Comparison of ENCODE assay signal across 8 cellular contexts in genomic region chr5:157464518-157465171, GRCh38. TPM values are rescaled to one million over a fixed set of nuclear protein-coding genes. Genes with fewer than 3 reads are reported as not detected.
DNase-seq lines count a peak whose midpoint lies in the region; ATAC-seq, FAIRE-seq and TF ChIP-seq lines count a peak whose summit lies in the region.
"Had no signal": no experiment of that assay in that cellular context is flagged by ENCODE, and none has a peak within 500 bp of the region (broad histone marks: within the 10 kb centered on the region; RNA-seq: fewer than 3 reads in every experiment).

No MANE protein-coding gene starts in this region.

- SMC1A ChIA-PET in GM12878 (lab: Charles Lee; ENCODE audit: uncharacterized antibody, unreplicated experiment) = interaction anchor here (0.6 to 2.9 kb wide), 14 partner anchors 9 to 363 kb away, joined by 3 to 18 read pairs (median 4); partner anchors contain the start of gene LSM11

- in situ Hi-C loops in GM12878 (cut with MboI) = no loop called here

- ATAC-seq in GM18907 (IDR thresholded peaks at IDR 0.05; ENCODE audit: unreplicated experiment) (peak; percentile 83), HG02885 (IDR thresholded peaks at IDR 0.05; ENCODE audit: poor library complexity, unreplicated experiment) (peak; percentile 92), GM12878 (peak; percentile 84)

- POLR2A ChIA-PET in RWPE1 (lab: Yijun Ruan, JAX; ENCODE audit: low non-redundant PET) = interaction anchor here (0.6 kb wide), 1 partner anchor 292 kb away, joined by 4 read pairs; no protein-coding TSS in a partner anchor
- POLR2A ChIA-PET in GM12878 (lab: Charles Lee) = interaction anchor here (1.0 kb wide), 1 partner anchor 13 kb away, joined by 4 read pairs; no protein-coding TSS in a partner anchor

- H3K4me1 ChIP-seq in GM12878 (ENCODE audit: control insufficient read depth, insufficient read depth, low read length) = peaks cover 23% of the 10 kb centered on the region
- peaks cover 37% of the 10 kb centered on the region for H3K4me1 ChIP-seq in muscle layer of colon (ENCODE audit: insufficient read depth, low read length)
- H3K4me1 ChIP-seq in tibial nerve = peaks cover 0 to 23% (median 10%) of the 10 kb centered on the region in 4 donors

- CTCF ChIA-PET in RWPE1 (lab: Yijun Ruan, JAX) = interaction anchor here (0.5 to 0.9 kb wide), 3 partner anchors 12 to 175 kb away, joined by 3 to 9 read pairs (median 3); no protein-coding TSS in a partner anchor
- CTCF ChIA-PET in GM12878 (lab: Yijun Ruan, JAX) = interaction anchor here (1.0 to 17.4 kb wide), 4 partner anchors 36 to 254 kb away, joined by 3 to 248 read pairs (median 6); no protein-coding TSS in a partner anchor

- H3K27me3 ChIP-seq in GM12878 (replicated peaks in 1 of 2; ENCODE audit: control insufficient read depth in 2 of 2, insufficient read depth in 2 of 2, low read length in 1 of 2) (no peaks in the 10 kb centered on the region; a peak in 2 of 4 replicates), muscle layer of colon (ENCODE audit: control insufficient read depth in 1 of 2, insufficient read depth in 2 of 2, low read length in 2 of 2) (no peaks in the 10 kb centered on the region), tibial nerve (peaks cover 0 to 20% of the 10 kb centered on the region in 2 donors)

- peak; percentile 98 for DNase-seq in RWPE1 (ENCODE audit: low spot score)
- peak; percentile 28 for DNase-seq in GM12878 (ENCODE audit: low read depth, low spot score)
- DNase-seq in tibial nerve (ENCODE audit: low spot score in 2 of 2) = peak; percentile 24 to 73
- DNase-seq in COLO668 (lab: John Stamatoyannopoulos, UW; ENCODE audit: unreplicated experiment) = no peak

- no peak for TF ChIP-seq CTCF in RWPE1 (conservative IDR thresholded peaks at IDR 0.05; ENCODE audit: low read depth)
- TF ChIP-seq CTCF in GM12878 (IDR thresholded peaks at IDR 0.05 in 2 of 3, conservative IDR thresholded peaks at IDR 0.05 in 1 of 3; ENCODE audit: control insufficient read depth in 2 of 3, extremely low read depth in 1 of 3, insufficient read depth in 1 of 3, low read depth in 3 of 3, low read length in 3 of 3) = no peak
- no peak for TF ChIP-seq CTCF in tibial nerve (IDR thresholded peaks at IDR 0.05)

- H3K27ac ChIP-seq in RWPE1 (peak overlapping the region; percentile 80), GM12878 (ENCODE audit: control insufficient read depth, insufficient read depth) (peak overlapping the region; percentile 78), muscle layer of colon (ENCODE audit: low read depth, low read length) (peak overlapping the region; percentile 35), tibial nerve (peak overlapping the region in 1 of 4 donors; percentile 20)
- H3K27ac ChIP-seq: cardiac muscle cell had no signal

- peak overlapping the region; percentile 68 for H3K4me2 ChIP-seq in GM12878 (ENCODE audit: control insufficient read depth, insufficient read depth)

- RAD21 ChIA-PET in GM12878 (lab: Charles Lee; ENCODE audit: unreplicated experiment) = interaction anchor here (1.2 to 2.3 kb wide), 3 partner anchors 15 to 54 kb away, joined by 5 to 10 read pairs (median 5); no protein-coding TSS in a partner anchor

- H3K36me3 ChIP-seq in GM12878 (ENCODE audit: control insufficient read depth in 2 of 2, insufficient read depth in 2 of 2, low read length in 1 of 2) (no peaks in the 10 kb centered on the region), muscle layer of colon (ENCODE audit: insufficient read depth, low read length) (peaks cover 8% of the 10 kb centered on the region), tibial nerve (no peaks in the 10 kb centered on the region)
- H3K36me3 ChIP-seq: cardiac muscle cell had no signal

- peak; percentile 73 for FAIRE-seq in GM12878 (lab: Jason Lieb, UNC)

- H3K9ac ChIP-seq in GM12878 (ENCODE audit: control insufficient read depth, insufficient read depth, low read length) (peak overlapping the region; percentile 41; the same call in 1 of the 2 replicates), muscle layer of colon (ENCODE audit: low read length) (no peak overlapping the region)

- BruUV-seq in GM12878 (replicated peaks; lab: Mats Ljungman, UMichigan) = no TSS peak

- H3K9me3 ChIP-seq in GM12878 (replicated peaks; ENCODE audit: control insufficient read depth, insufficient read depth, low read length) (no peaks in the 10 kb centered on the region), muscle layer of colon (ENCODE audit: low read length) (no peaks in the 10 kb centered on the region), tibial nerve (no peaks in the 10 kb centered on the region)

- TF ChIP-seq EP300 in GM12878 (IDR thresholded peaks at IDR 0.05; ENCODE audit: borderline replicate concordance in 1 of 2, control insufficient read depth in 1 of 2, low read depth in 2 of 2, low read length in 2 of 2) (no peak), tibial nerve (IDR thresholded peaks at IDR 0.05) (peak in 1 of 2 donors; percentile 54)

- no peak for TF ChIP-seq RAD21 in GM12878 (IDR thresholded peaks at IDR 0.05; ENCODE audit: insufficient read depth, low read depth, low read length)

- no peaks in the 10 kb centered on the region for H4K20me1 ChIP-seq in GM12878 (ENCODE audit: control insufficient read depth, insufficient read depth)

- H3K4me3 ChIP-seq in GM12878 = peak overlapping the region; percentile 6; the same call in 1 of the 2 replicates
- H3K4me3 ChIP-seq in muscle layer of colon (ENCODE audit: low read depth in 1 of 2, low read length in 2 of 2) = no peak overlapping the region
- H3K4me3 ChIP-seq in tibial nerve = no peak overlapping the region
- H3K4me3 ChIP-seq: cardiac muscle cell had no signal

- H3K79me2 ChIP-seq in GM12878 (ENCODE audit: control insufficient read depth, insufficient read depth, low read length) = no peaks in the 10 kb centered on the region

- intact Hi-C loops in GM12878 (cut with micrococcal nuclease; ENCODE audit: unreplicated experiment) = loop anchor here (10.0 kb wide), 1 partner anchor 210 kb away; no protein-coding TSS in a partner anchor

- peak overlapping the region; percentile 73 for H2AFZ ChIP-seq in GM12878 (ENCODE audit: control insufficient read depth, low read depth, low read length)

- 0% methylated on average over 4 of the region's 4 CpGs for WGBS in GM12878 (ENCODE audit: insufficient coverage, insufficient replicate concordance, low lambda C conversion rate, missing lambda C conversion rate)
- WGBS in tibial nerve, 2 donors = 40 to 42% methylated on average over 4 of the region's 4 CpGs

- TF ChIP-seq POLR2A in GM12878 (IDR thresholded peaks at IDR 0.05; ENCODE audit: low read depth, low read length) (no peak), tibial nerve (IDR thresholded peaks at IDR 0.05) (no peak)

TF ChIP-seq in GM12878, 131 proteins besides CTCF, POLR2A, EP300 and RAD21 (continues in another document):
- TF ChIP-seq PBX3 (IDR thresholded peaks at IDR 0.05; ENCODE audit: insufficient replicate concordance, low read depth, low read length) = no peak
- TF ChIP-seq EGR1 (IDR thresholded peaks at IDR 0.05; ENCODE audit: borderline replicate concordance in 1 of 2, low read depth in 2 of 2, low read length in 2 of 2) = no peak
- peak in 1 of 2 experiments; percentile 37; a peak in 1 of 4 replicates for TF ChIP-seq CEBPB (IDR thresholded peaks at IDR 0.05; ENCODE audit: borderline replicate concordance in 1 of 2, low read depth in 2 of 2, low read length in 2 of 2)
- peak in 1 of 2 experiments; percentile 60; a peak in 1 of 4 replicates for TF ChIP-seq SRF (IDR thresholded peaks at IDR 0.05; ENCODE audit: low read depth in 2 of 2, low read length in 2 of 2)
- TF ChIP-seq FOXM1 (IDR thresholded peaks at IDR 0.05; ENCODE audit: low read depth, low read length) = peak; percentile 26; the same call in 1 of the 2 replicates
- TF ChIP-seq NBN (IDR thresholded peaks at IDR 0.05) = peak; percentile 59; the same call in 1 of the 2 replicates
- no peak for TF ChIP-seq HCFC1 (IDR thresholded peaks at IDR 0.05; ENCODE audit: low read length)
- TF ChIP-seq E2F4 (IDR thresholded peaks at IDR 0.05; ENCODE audit: low read depth, low read length) = no peak

RNA-seq across cellular contexts. Expression of gene NIPAL4, which starts 4.6 kb away (rescaled TPM):
- 3.4 and 3.5 TPM in 2 replicates for total RNA-seq in GM12878 (2013; cell fraction: nucleolus; rRNA removed)
- total RNA-seq in GM12878 (2014; rRNA removed) = 6.6 and 7.3 TPM in 2 replicates
- 3.9 and 4.1 TPM in 2 replicates for total RNA-seq in GM12878 (2014; rRNA removed; fragmentation: Illumina TruSeq; extraction: Trizol)
- total RNA-seq in GM12878 (2021) = 9.7 and 10.5 TPM in 2 replicates
- 1.1 TPM for polyA plus RNA-seq in GM12878 (2011; ENCODE audit: low read depth)
- 0.03 and 0.11 TPM in 2 replicates for polyA plus RNA-seq in GM12878 (2011; rRNA removed)
- 0.12 and 0.15 TPM in 2 replicates for polyA plus RNA-seq in GM12878 (2011; cell fraction: cytosol; rRNA removed)
- 0.03 and 0.22 TPM in 2 replicates for polyA plus RNA-seq in GM12878 (2011; cell fraction: nucleus; rRNA removed)
- 0.69 and 1.3 TPM in 2 replicates for polyA plus RNA-seq in GM12878 (2012)
- 10.3 and 12.5 TPM in 2 replicates for polyA plus RNA-seq in GM12878 (2014; fragmentation: Illumina TruSeq; extraction: Trizol)
- polyA plus RNA-seq in GM12878 (2014; fragmentation: Nextera tagmentation; extraction: Ambion mirVana) = 1 to 10 TPM; 3.3 to 5.2 TPM
- 4.5 and 4.8 TPM in 2 replicates for polyA plus RNA-seq in GM12878 (2014; rRNA removed)
- polyA plus RNA-seq in GM12878 (2016; fragmentation: Nextera tagmentation; extraction: Ambion mirVana) = 10 to 100 TPM; 12.8 to 15.5 TPM
- polyA minus RNA-seq in GM12878 (2011; rRNA and poly(A)+ RNA removed) = not detected in 2 replicates
- not detected in 2 replicates for polyA minus RNA-seq in GM12878 (2011; cell fraction: cytosol; rRNA and poly(A)+ RNA removed)
- polyA minus RNA-seq in GM12878 (2011; cell fraction: nucleus; rRNA and poly(A)+ RNA removed) = 0.24 TPM in 1 of 2 replicates, not detected in the other
- 1 to 10 TPM in 2 of 4 donors, under 1 TPM in 1, not detected in 1; 0.84 to 5.7 (median 2.4) TPM for total RNA-seq in tibial nerve
